In genomic region chr6:37097335-37097734, GRCh38 we compare ENCODE assay signal across 9 cellular contexts.
"Had no signal": no experiment of that assay in that cellular context is flagged by ENCODE, and none has a peak within 500 bp of the region (broad histone marks: within the 10 kb centered on the region; RNA-seq: fewer than 3 reads in every experiment).

No MANE protein-coding gene starts in this region.

- H3K4me2 ChIP-seq: GM23338 had no signal

- H3K9me3 Mint-ChIP-seq: GM23338, H9, HFFc6, IgD-negative memory B cell had no signal

- H3K27ac ChIP-seq: HL-60 had no signal

- ATAC-seq: GM23338 had no signal

- H3K4me3 ChIP-seq: GM23338 had no signal

- H2AFZ ChIP-seq: GM23338 had no signal

- DNase-seq: H9, HCEC 1CT, HFFc6, KG1 had no signal

- FAIRE-seq: H1, H54 had no signal

- H3K27me3 Mint-ChIP-seq: IgD-negative memory B cell had no signal

- H3K27ac Mint-ChIP-seq: GM23338, HFFc6 had no signal

- H3K4me3 Mint-ChIP-seq: GM23338, H9, HFFc6 had no signal
